Comparison of ENCODE assay signal across 10 cellular contexts in genomic region chr15:33311312-33311971, GRCh38. TPM values are rescaled to one million over a fixed set of nuclear protein-coding genes. Genes with fewer than 3 reads are reported as not detected.
DNase-seq lines count a peak whose midpoint lies in the region; ATAC-seq and TF ChIP-seq lines count a peak whose summit lies in the region.
"Had no signal": no experiment of that assay in that cellular context is flagged by ENCODE, and none has a peak within 500 bp of the region (broad histone marks: within the 10 kb centered on the region; RNA-seq: fewer than 3 reads in every experiment).

No MANE protein-coding gene starts in this region.

- H3K27ac ChIP-seq in esophagus (ENCODE audit: low read depth in 2 of 2, low read length in 1 of 2) (peak overlapping the region in 1 of 2 donors; percentile 0), upper lobe of right lung (no peak overlapping the region)
- no peak overlapping the region for H3K27ac ChIP-seq in naive thymus-derived CD4-positive, alpha-beta T cell (ENCODE audit: low read depth, low read length)

- H3K9me3 ChIP-seq in esophagus (ENCODE audit: control insufficient read depth in 2 of 2, insufficient read depth in 1 of 2, low read depth in 1 of 2, low read length in 1 of 2) (no peaks in the 10 kb centered on the region), upper lobe of right lung (no peaks in the 10 kb centered on the region)
- no peaks in the 10 kb centered on the region for H3K9me3 ChIP-seq in naive thymus-derived CD4-positive, alpha-beta T cell (ENCODE audit: control insufficient read depth in 2 of 3, low read length in 3 of 3)

- no peak overlapping the region for H3K27ac Mint-ChIP-seq in naive thymus-derived CD4-positive, alpha-beta T cell

- H3K4me1 ChIP-seq in esophagus (ENCODE audit: control insufficient read depth in 2 of 2, insufficient read depth in 2 of 2, low read length in 1 of 2): peaks cover 0 to 2% of the 10 kb centered on the region in 2 donors
- no peaks in the 10 kb centered on the region for H3K4me1 ChIP-seq in naive thymus-derived CD4-positive, alpha-beta T cell (ENCODE audit: control insufficient read depth in 2 of 2, insufficient read depth in 2 of 2, low read length in 2 of 2)
- no peaks in the 10 kb centered on the region for H3K4me1 ChIP-seq in upper lobe of right lung

- peaks cover 0 to 4% (median 0%) of the 10 kb centered on the region in 5 donors for H3K36me3 Mint-ChIP-seq in naive thymus-derived CD4-positive, alpha-beta T cell

- CTCF ChIA-PET in naive thymus-derived CD4-positive, alpha-beta T cell (lab: Charles Lee): no interaction called here

- H3K27me3 Mint-ChIP-seq in naive thymus-derived CD4-positive, alpha-beta T cell: peaks cover 46 to 66% (median 54%) of the 10 kb centered on the region in 5 donors

- ATAC-seq in naive thymus-derived CD4-positive, alpha-beta T cell: peak; percentile 22
- ATAC-seq in upper lobe of right lung (no peak), HG03521 (IDR thresholded peaks at IDR 0.05; ENCODE audit: unreplicated experiment) (no peak)

- H3K27me3 ChIP-seq in esophagus (ENCODE audit: control insufficient read depth in 1 of 2, insufficient read depth in 2 of 2, low read length in 2 of 2) (peaks cover 0 to 5% of the 10 kb centered on the region in 2 donors), upper lobe of right lung (peaks cover 22% of the 10 kb centered on the region)
- no peaks in the 10 kb centered on the region for H3K27me3 ChIP-seq in naive thymus-derived CD4-positive, alpha-beta T cell (ENCODE audit: control insufficient read depth in 2 of 2, insufficient read depth in 2 of 2, low read length in 2 of 2)

- peak overlapping the region in 4 of 10 donors; percentile 2 to 66 (median 40) for H3K4me3 Mint-ChIP-seq in naive thymus-derived CD4-positive, alpha-beta T cell

- POLR2A ChIA-PET in naive thymus-derived CD4-positive, alpha-beta T cell (lab: Charles Lee): no interaction called here

- H3K4me1 Mint-ChIP-seq in naive thymus-derived CD4-positive, alpha-beta T cell: peaks cover 0 to 18% (median 7%) of the 10 kb centered on the region in 7 donors

- 5 to 6% methylated on average over 36 to 38 of the region's 38 CpGs for WGBS in esophagus, 2 donors

- no peak for TF ChIP-seq CTCF in upper lobe of right lung (IDR thresholded peaks at IDR 0.05)

- H3K36me3 ChIP-seq in esophagus (ENCODE audit: control insufficient read depth in 2 of 2, insufficient read depth in 2 of 2, low read length in 1 of 2) (no peaks in the 10 kb centered on the region), upper lobe of right lung (no peaks in the 10 kb centered on the region)
- H3K36me3 ChIP-seq in naive thymus-derived CD4-positive, alpha-beta T cell (ENCODE audit: control insufficient read depth in 2 of 3, insufficient read depth in 3 of 3, low read length in 3 of 3): no peaks in the 10 kb centered on the region

- DNase-seq in activated CD4-positive, alpha-beta T cell treated with anti-CD3 and anti-CD28 coated beads for 48 hours: peak; percentile 3
- no peak for DNase-seq in activated CD4-positive, alpha-beta T cell treated with anti-CD3 and anti-CD28 coated beads for 4 hours
- no peak for DNase-seq in naive thymus-derived CD4-positive, alpha-beta T cell
- DNase-seq in upper lobe of right lung (no peak), NCI-H1105 (lab: John Stamatoyannopoulos, UW) (no peak)
- DNase-seq in stimulated activated CD8-positive, alpha-beta memory T cell treated with anti-CD3 and anti-CD28 coated beads, Interleukin-4, amount 100 ng/mL, for 48 hours: no peak
- DNase-seq: Karpas-422; stimulated activated CD4-positive, alpha-beta T cell treated with anti-CD3 and anti-CD28 coated beads, Interleukin-1b, Interleukin-23, amount 100 ng/mL, for 48 hours had no signal

- H3K4me3 ChIP-seq in esophagus (ENCODE audit: low read depth in 1 of 2, low read length in 2 of 2) (peak overlapping the region; percentile 24 to 28), upper lobe of right lung (peak overlapping the region; percentile 25)
- no peak overlapping the region for H3K4me3 ChIP-seq in naive thymus-derived CD4-positive, alpha-beta T cell (ENCODE audit: low read length)

- intact Hi-C loops in naive thymus-derived CD4-positive, alpha-beta T cell (cut with micrococcal nuclease): no loop called here
- intact Hi-C loops in upper lobe of right lung (cut with DNase I): no loop called here

- H3K9me3 Mint-ChIP-seq in naive thymus-derived CD4-positive, alpha-beta T cell: peaks cover 0 to 4% (median 0%) of the 10 kb centered on the region in 11 donors

RNA-seq across cellular contexts. Expression of gene RYR3, which starts 0.7 kb away (rescaled TPM):
- polyA plus RNA-seq in esophagus: 1 to 10 TPM; 1.0 to 1.8 TPM
- total RNA-seq in naive thymus-derived CD4-positive, alpha-beta T cell: 1 to 10 TPM in 2 of 5 experiments, not detected in 3; 1.7 to 5.3 TPM
- polyA plus RNA-seq in naive thymus-derived CD4-positive, alpha-beta T cell: under 1 TPM; 0.10 to 0.57 TPM
- 0.61 TPM for total RNA-seq in upper lobe of right lung
